ENCODE assay signal across 16 cellular contexts in genomic region chr7:1430056-1430845, GRCh38. TPM values are rescaled to one million over a fixed set of nuclear protein-coding genes. Genes with fewer than 3 reads are reported as not detected.
DNase-seq lines count a peak whose midpoint lies in the region; ATAC-seq, FAIRE-seq and TF ChIP-seq lines count a peak whose summit lies in the region.
"Had no signal": no experiment of that assay in that cellular context is flagged by ENCODE, and none has a peak within 500 bp of the region (broad histone marks: within the 10 kb centered on the region; RNA-seq: fewer than 3 reads in every experiment).

No MANE protein-coding gene starts in this region.

- no peak for TF ChIP-seq POLR2A in endothelial cell of umbilical vein (IDR thresholded peaks at IDR 0.05; ENCODE audit: low read depth, low read length)

- FAIRE-seq in endothelial cell of umbilical vein (lab: Jason Lieb, UNC): no peak
- FAIRE-seq: G401.6, GM12892 had no signal

- H3K4me2 ChIP-seq in endothelial cell of umbilical vein (ENCODE audit: insufficient read depth, low read length): no peak overlapping the region

- POLR2A ChIA-PET in Panc1 (lab: Charles Lee) (no interaction called here), endothelial cell of umbilical vein (lab: Charles Lee) (no interaction called here)

- no peak overlapping the region for H3K9ac ChIP-seq in endothelial cell of umbilical vein (replicated peaks; ENCODE audit: extremely low read depth, insufficient read depth, low read length)

- H3K9me3 ChIP-seq in Panc1 (ENCODE audit: control insufficient read depth, insufficient read depth, low read depth, low read length) (no peaks in the 10 kb centered on the region), endothelial cell of umbilical vein (replicated peaks; ENCODE audit: control insufficient read depth, insufficient read depth, low read length) (no peaks in the 10 kb centered on the region)
- H3K9me3 ChIP-seq: HAP-1 had no signal

- no peaks in the 10 kb centered on the region for H3K9me1 ChIP-seq in endothelial cell of umbilical vein (replicated peaks; ENCODE audit: control insufficient read depth, extremely low read depth, insufficient read depth, low read length)

- no peaks in the 10 kb centered on the region for H4K20me1 ChIP-seq in endothelial cell of umbilical vein (replicated peaks; ENCODE audit: control insufficient read depth, extremely low read depth, insufficient read depth, low read length)

- dilution Hi-C loops in endothelial cell of umbilical vein (cut with MboI; ENCODE audit: extremely low pct_ligation_motif_present, low sequenced_read_pairs): no loop called here

- H2AFZ ChIP-seq in endothelial cell of umbilical vein (ENCODE audit: low read depth, low read length): no peak overlapping the region

- DNase-seq in H7 (peak; percentile 84), Panc1 (ENCODE audit: low read depth, low spot score) (no peak), endothelial cell of umbilical vein (ENCODE audit: low read depth, low spot score) (no peak), G401 (ENCODE audit: low spot score) (no peak)
- DNase-seq in activated CD4-positive, alpha-beta T cell treated with anti-CD3 and anti-CD28 coated beads, Interleukin-2, amount 50 U/mL, for 4 hours: no peak
- DNase-seq: C1 segment of cervical spinal cord; Calu3; CD4-positive, alpha-beta memory T cell; COR-L47; DMS53; DMS79 treated with DMSO at 0.1 percent for 48 hours; HFFc6 had no signal

- H3K79me2 ChIP-seq in endothelial cell of umbilical vein (ENCODE audit: control insufficient read depth, insufficient read depth, low read length): no peaks in the 10 kb centered on the region

- H3K4me3 ChIP-seq in H7 (ENCODE audit: insufficient read depth, low read depth, low read length): no peak overlapping the region
- H3K4me3 ChIP-seq in Panc1 (ENCODE audit: low read depth in 2 of 2, low read length in 2 of 2): no peak overlapping the region
- H3K4me3 ChIP-seq in endothelial cell of umbilical vein (replicated peaks in 1 of 3; ENCODE audit: insufficient read depth in 1 of 3, low read depth in 1 of 3, low read length in 3 of 3): no peak overlapping the region
- H3K4me3 ChIP-seq: HAP-1 had no signal

- H3K27me3 ChIP-seq in H7 (ENCODE audit: control insufficient read depth, insufficient read depth, low read length) (no peaks in the 10 kb centered on the region), Panc1 (ENCODE audit: control insufficient read depth, insufficient read depth, low read length) (no peaks in the 10 kb centered on the region), endothelial cell of umbilical vein (ENCODE audit: control insufficient read depth in 2 of 2, insufficient read depth in 2 of 2, low read length in 2 of 2) (no peaks in the 10 kb centered on the region)

- intact Hi-C loops in Panc1 (cut with micrococcal nuclease; ENCODE audit: unreplicated experiment): no loop called here
- intact Hi-C loops in endothelial cell of umbilical vein (cut with micrococcal nuclease): loop anchor here (5.0 kb wide), 1 partner anchor 203 kb away; no protein-coding TSS in a partner anchor

- BruUV-seq in Panc1 (replicated peaks; lab: Mats Ljungman, UMichigan) (no TSS peak), endothelial cell of umbilical vein (replicated peaks; lab: Mats Ljungman, UMichigan) (TSS peak; percentile 17)

- H3K4me1 ChIP-seq in Panc1 (ENCODE audit: control insufficient read depth, insufficient read depth, low read length): peaks cover 24% of the 10 kb centered on the region
- H3K4me1 ChIP-seq in endothelial cell of umbilical vein (ENCODE audit: control insufficient read depth, extremely low read depth, insufficient read depth, low read length): no peaks in the 10 kb centered on the region
- H3K4me1 ChIP-seq: HAP-1 had no signal

- CTCF ChIA-PET in Panc1 (lab: Charles Lee): interaction anchor here (0.6 kb wide), 4 partner anchors 8 to 203 kb away, joined by 3 to 7 read pairs (median 5); partner anchors contain the start of gene UNCX
- CTCF ChIA-PET in endothelial cell of umbilical vein (lab: Charles Lee): interaction anchor here (1.0 to 3.1 kb wide), 5 partner anchors 17 to 236 kb away, joined by 3 to 23 read pairs (median 4); partner anchors contain the start of gene MICALL2

- H3K27ac ChIP-seq in Panc1 (ENCODE audit: low read length) (no peak overlapping the region; the same call in 1 of the 2 replicates), endothelial cell of umbilical vein (ENCODE audit: insufficient read depth, low read depth, low read length) (no peak overlapping the region)

- ATAC-seq in Panc1: 0 out of 2 replicates have a peak, but pooled peaks have one; percentile 2
- ATAC-seq in HG03097 (IDR thresholded peaks at IDR 0.05; ENCODE audit: low FRiP score, unreplicated experiment): no peak

- H3K36me3 ChIP-seq in H7 (replicated peaks; ENCODE audit: control insufficient read depth, insufficient read depth, low read length): no peaks in the 10 kb centered on the region
- H3K36me3 ChIP-seq in Panc1 (ENCODE audit: control insufficient read depth, insufficient read depth, low read length): no peaks in the 10 kb centered on the region
- no peaks in the 10 kb centered on the region for H3K36me3 ChIP-seq in endothelial cell of umbilical vein (ENCODE audit: control insufficient read depth in 2 of 2, extremely low read depth in 1 of 2, insufficient read depth in 2 of 2, low read length in 2 of 2)
- H3K36me3 ChIP-seq: HAP-1 had no signal

- in situ Hi-C loops in Panc1 (cut with HindIII; ENCODE audit: low pct_unique_long_range_greater_than_20kb, low sequenced_read_pairs) (no loop called here), G401 (cut with HindIII; ENCODE audit: low sequenced_read_pairs) (no loop called here)

- TF ChIP-seq CTCF in Panc1 (IDR thresholded peaks at IDR 0.05): no peak
- TF ChIP-seq CTCF in endothelial cell of umbilical vein (IDR thresholded peaks at IDR 0.05; ENCODE audit: extremely low read depth in 1 of 2, insufficient read depth in 1 of 2, low read depth in 1 of 2, low read length in 2 of 2): no peak

TF ChIP-seq in endothelial cell of umbilical vein, 7 proteins besides CTCF, POLR2A, EP300 and RAD21:
- TF ChIP-seq GATA2 (IDR thresholded peaks at IDR 0.05; ENCODE audit: insufficient read depth, insufficient read length, low read depth, low read length) (no peak), MAX (IDR thresholded peaks at IDR 0.05; ENCODE audit: insufficient read depth, insufficient read length) (no peak), EZH2 (IDR thresholded peaks at IDR 0.05; ENCODE audit: borderline replicate concordance, low read depth, low read length, severe bottlenecking) (no peak), MYC (IDR thresholded peaks at IDR 0.05; ENCODE audit: low read depth, low read length) (no peak), JUN (IDR thresholded peaks at IDR 0.05; ENCODE audit: borderline replicate concordance, insufficient read depth, insufficient read length, low read depth) (no peak), POLR2AphosphoS5 (IDR thresholded peaks at IDR 0.05; ENCODE audit: insufficient read depth, low read depth, low read length) (no peak), FOS (IDR thresholded peaks at IDR 0.05; ENCODE audit: borderline replicate concordance, insufficient read depth, low read length) (no peak)
TF ChIP-seq in endothelial cell of umbilical vein: peak in this region for 0.

RNA-seq across cellular contexts. Expression of gene MICALL2, which starts 29.0 kb away (rescaled TPM):
- total RNA-seq in H7 (2014; rRNA removed; shearing (Covaris generic)): 5.2 and 7.6 TPM in 2 replicates
- total RNA-seq in Panc1 (2021; ENCODE audit: unreplicated experiment): 144 TPM
- 127 TPM for polyA plus RNA-seq in Panc1 (2012; ENCODE audit: insufficient read length)
- 46.3 and 58.7 TPM in 2 replicates for total RNA-seq in endothelial cell of umbilical vein
- 29.8 and 37.3 TPM in 2 replicates for polyA plus RNA-seq in endothelial cell of umbilical vein
- polyA plus RNA-seq in endothelial cell of umbilical vein (2011; cell fraction: cytosol; rRNA removed): 7.5 and 14.2 TPM in 2 replicates
- polyA plus RNA-seq in endothelial cell of umbilical vein (2011; cell fraction: nucleus; rRNA removed): 205 and 206 TPM in 2 replicates
- polyA plus RNA-seq in endothelial cell of umbilical vein (2012): 15.0 and 21.0 TPM in 2 replicates
- 34.6 and 58.7 TPM in 2 replicates for polyA minus RNA-seq in endothelial cell of umbilical vein
- 7.1 TPM for polyA minus RNA-seq in endothelial cell of umbilical vein (2011; cell fraction: cytosol; rRNA and poly(A)+ RNA removed)
- 39.3 and 58.9 TPM in 2 replicates for polyA minus RNA-seq in endothelial cell of umbilical vein (2011; cell fraction: nucleus; rRNA and poly(A)+ RNA removed)
- total RNA-seq in G401 (2014; rRNA removed; shearing (Covaris generic)): 12.3 and 13.0 TPM in 2 replicates
